18 cellular contexts compared by ENCODE assay signal in genomic region chr4:150257338-150257737, GRCh38.
"Had no signal": no experiment of that assay in that cellular context is flagged by ENCODE, and none has a peak within 500 bp of the region (broad histone marks: within the 10 kb centered on the region; RNA-seq: fewer than 3 reads in every experiment).

No MANE protein-coding gene starts in this region.

- H3K9me3 Mint-ChIP-seq: activated naive CD8-positive, alpha-beta T cell treated with anti-CD3 and anti-CD28 coated beads for 36 hours; activated T-helper 1 cell treated with anti-CD3 and anti-CD28 coated beads, Interleukin-12 subunit alpha, Interleukin-12 subunit beta, Interleukin-2, Interleukin-4 antibody, amounts not matched to agents 30 ng/mL and 10 ng/mL and 1 ng/mL, durations not matched to agents 14 hours and 24 hours and 36 hours; central memory CD8-positive, alpha-beta T cell; nephron; type B pancreatic cell had no signal

- ATAC-seq: activated CD4-positive, CD25-positive, alpha-beta regulatory T cell treated with anti-CD3 and anti-CD28 coated beads, Interleukin-2, amount 50 U/mL, for 24 hours; body of pancreas; gastrocnemius medialis; heart left ventricle; left lung; stimulated activated naive CD8-positive, alpha-beta T cell treated with anti-CD3 and anti-CD28 coated beads, Interleukin-15, Interleukin-2, amounts not matched to agents 100 U/mL and 50 U/mL, for 24 hours had no signal

- H3K27me3 Mint-ChIP-seq: activated naive CD8-positive, alpha-beta T cell treated with anti-CD3 and anti-CD28 coated beads for 36 hours; central memory CD8-positive, alpha-beta T cell; type B pancreatic cell had no signal

- H3K9me3 ChIP-seq: body of pancreas, gastrocnemius medialis, heart left ventricle, left lung, right atrium auricular region, suprapubic skin had no signal

- H3K36me3 ChIP-seq: gastrocnemius medialis, left lung, right atrium auricular region had no signal

- DNase-seq: activated CD4-positive, alpha-beta T cell treated with anti-CD3 and anti-CD28 coated beads, Interleukin-2, amount 50 U/mL, for 1 hour; activated CD8-positive, alpha-beta memory T cell treated with anti-CD3 and anti-CD28 coated beads for 24 hours; activated naive CD8-positive, alpha-beta T cell treated with anti-CD3 and anti-CD28 coated beads for 36 hours; body of pancreas; effector memory CD4-positive, alpha-beta T cell; gastrocnemius medialis; heart left ventricle; left lung; mesenchymal stem cell; stimulated activated naive CD8-positive, alpha-beta T cell treated with anti-CD3 and anti-CD28 coated beads, Interleukin-15, Interleukin-2, amounts not matched to agents 100 U/mL and 50 U/mL, for 24 hours; SW 1271 had no signal

- H3K4me3 Mint-ChIP-seq: activated naive CD8-positive, alpha-beta T cell treated with anti-CD3 and anti-CD28 coated beads for 36 hours; activated T-helper 1 cell treated with anti-CD3 and anti-CD28 coated beads, Interleukin-12 subunit alpha, Interleukin-12 subunit beta, Interleukin-2, Interleukin-4 antibody, amounts not matched to agents 30 ng/mL and 10 ng/mL and 1 ng/mL, durations not matched to agents 14 hours and 24 hours and 36 hours; central memory CD8-positive, alpha-beta T cell; nephron; type B pancreatic cell had no signal

- H3K4me1 ChIP-seq: body of pancreas, gastrocnemius medialis, left lung, right atrium auricular region had no signal

- H3K36me3 Mint-ChIP-seq: activated naive CD8-positive, alpha-beta T cell treated with anti-CD3 and anti-CD28 coated beads for 36 hours had no signal

- H3K27me3 ChIP-seq: body of pancreas, gastrocnemius medialis, heart left ventricle, left lung, right atrium auricular region, suprapubic skin had no signal

- H3K27ac ChIP-seq: body of pancreas, gastrocnemius medialis, left lung, right atrium auricular region, suprapubic skin had no signal

- H3K4me1 Mint-ChIP-seq: activated naive CD8-positive, alpha-beta T cell treated with anti-CD3 and anti-CD28 coated beads for 36 hours; central memory CD8-positive, alpha-beta T cell had no signal

- H3K27ac Mint-ChIP-seq: activated naive CD8-positive, alpha-beta T cell treated with anti-CD3 and anti-CD28 coated beads for 36 hours; activated T-helper 1 cell treated with anti-CD3 and anti-CD28 coated beads, Interleukin-12 subunit alpha, Interleukin-12 subunit beta, Interleukin-2, Interleukin-4 antibody, amounts not matched to agents 30 ng/mL and 10 ng/mL and 1 ng/mL, durations not matched to agents 14 hours and 24 hours and 36 hours had no signal

- H3K4me3 ChIP-seq: body of pancreas, gastrocnemius medialis, heart left ventricle, left lung, right atrium auricular region, suprapubic skin had no signal
